In genomic region chr6:4809999-4810918, GRCh38 we compare ENCODE assay signal across 13 cellular contexts. TPM values are rescaled to one million over a fixed set of nuclear protein-coding genes. Genes with fewer than 3 reads are reported as not detected.
DNase-seq lines count a peak whose midpoint lies in the region; ATAC-seq and TF ChIP-seq lines count a peak whose summit lies in the region.
"Had no signal": no experiment of that assay in that cellular context is flagged by ENCODE, and none has a peak within 500 bp of the region (broad histone marks: within the 10 kb centered on the region; RNA-seq: fewer than 3 reads in every experiment).

No MANE protein-coding gene starts in this region.

- DNase-seq in Daoy (ENCODE audit: low read depth) = peak; percentile 69
- DNase-seq in MG63 = peak; percentile 34
- DNase-seq in colonic mucosa = no peak
- no peak for DNase-seq in naive B cell
- no peak for DNase-seq in lower lobe of right lung
- no peak for DNase-seq in NCI-H526 (lab: John Stamatoyannopoulos, UW)
- DNase-seq in NCI-H2107 (lab: John Stamatoyannopoulos, UW) = no peak
- DNase-seq in stimulated activated CD4-positive, alpha-beta T cell treated with anti-CD3 and anti-CD28 coated beads, Interleukin-4, amount 100 ng/mL, for 1 hour = no peak
- DNase-seq: DMS79, islet precursor cell, NCI-H1092, ovary, tibial artery had no signal

- peaks cover 60 to 85% (median 76%) of the 10 kb centered on the region in 3 donors for H3K4me1 Mint-ChIP-seq in naive B cell

- ATAC-seq in naive B cell (ENCODE audit: low read depth in 2 of 2) (no peak), lower lobe of right lung (no peak)

- H3K9me3 Mint-ChIP-seq in naive B cell = peaks cover 0 to 5% (median 0%) of the 10 kb centered on the region in 7 donors

- no peaks in the 10 kb centered on the region for H3K27me3 Mint-ChIP-seq in naive B cell

- H3K27me3 ChIP-seq in MG63 = no peaks in the 10 kb centered on the region
- H3K27me3 ChIP-seq in colonic mucosa = no peaks in the 10 kb centered on the region
- H3K27me3 ChIP-seq in lower lobe of right lung (ENCODE audit: low read depth) = no peaks in the 10 kb centered on the region
- H3K27me3 ChIP-seq: ovary, tibial artery had no signal

- H3K36me3 ChIP-seq in MG63 (no peaks in the 10 kb centered on the region), colonic mucosa (no peaks in the 10 kb centered on the region), lower lobe of right lung (no peaks in the 10 kb centered on the region)
- H3K36me3 ChIP-seq: ovary, tibial artery had no signal

- H3K4me3 ChIP-seq in MG63 = no peak overlapping the region
- H3K4me3 ChIP-seq in colonic mucosa = no peak overlapping the region
- H3K4me3 ChIP-seq in lower lobe of right lung = no peak overlapping the region
- H3K4me3 ChIP-seq: ovary, tibial artery had no signal

- H3K9ac ChIP-seq in colonic mucosa (ENCODE audit: low read depth in 2 of 2, low read length in 2 of 2) = no peak overlapping the region

- H3K27ac Mint-ChIP-seq in naive B cell = peak overlapping the region in 2 of 6 donors; percentile 28 to 56

- H3K27ac ChIP-seq in colonic mucosa (peak overlapping the region; percentile 10), lower lobe of right lung (no peak overlapping the region)
- H3K27ac ChIP-seq: ovary, tibial artery had no signal

- TF ChIP-seq CTCF in colonic mucosa (IDR thresholded peaks at IDR 0.05) (no peak), lower lobe of right lung (IDR thresholded peaks at IDR 0.05) (no peak)

- no peaks in the 10 kb centered on the region for H3K9me3 ChIP-seq in MG63
- no peaks in the 10 kb centered on the region for H3K9me3 ChIP-seq in colonic mucosa
- no peaks in the 10 kb centered on the region for H3K9me3 ChIP-seq in lower lobe of right lung
- H3K9me3 ChIP-seq: ovary, tibial artery had no signal

- peak overlapping the region in 5 of 8 donors; percentile 10 to 70 (median 41) for H3K4me3 Mint-ChIP-seq in naive B cell

- no peaks in the 10 kb centered on the region for H3K36me3 Mint-ChIP-seq in naive B cell

- no peaks in the 10 kb centered on the region for H3K4me1 ChIP-seq in colonic mucosa
- peaks cover 17% of the 10 kb centered on the region for H3K4me1 ChIP-seq in lower lobe of right lung

- intact Hi-C loops in colonic mucosa (cut with DNase I) = loop anchor here (10.0 kb wide), 1 partner anchor 125 kb away; no protein-coding TSS in a partner anchor
- intact Hi-C loops in lower lobe of right lung (cut with DNase I) = no loop called here

RNA-seq across cellular contexts. Expression of gene CDYL, which starts 34.1 kb away (rescaled TPM):
- total RNA-seq in Daoy (2014; rRNA removed; shearing (Covaris generic)) = 20.0 and 22.9 TPM in 2 replicates
- 21.5 and 26.8 TPM in 2 replicates for total RNA-seq in MG63 (2014; rRNA removed; shearing (Covaris generic); ENCODE audit: low replicate concordance)
- total RNA-seq in colonic mucosa (10 to 100 TPM; 44.3 to 48.6 TPM), lower lobe of right lung (40.5 TPM)
- 1 to 10 TPM; 5.5 to 9.8 (median 7.8) TPM for polyA plus RNA-seq in naive B cell (ENCODE audit: low read depth in 6 of 6)

Comparison
In these comparisons a context has a peak if more than half of its experiments do, and no peak if none do; other contexts are left out.
1. DNase-seq: peak in Daoy (single experiment) and MG63 (single experiment); none in colonic mucosa (single experiment), naive B cell (single experiment), lower lobe of right lung (single experiment), NCI-H526 (0 of 2), NCI-H2107 (single experiment) and stimulated activated CD4-positive, alpha-beta T cell treated with anti-CD3 and anti-CD28 coated beads, Interleukin-4, amount 100 ng/mL, for 1 hour (single experiment).